8 cellular contexts compared by ENCODE assay signal in the genomic region with DNA sequence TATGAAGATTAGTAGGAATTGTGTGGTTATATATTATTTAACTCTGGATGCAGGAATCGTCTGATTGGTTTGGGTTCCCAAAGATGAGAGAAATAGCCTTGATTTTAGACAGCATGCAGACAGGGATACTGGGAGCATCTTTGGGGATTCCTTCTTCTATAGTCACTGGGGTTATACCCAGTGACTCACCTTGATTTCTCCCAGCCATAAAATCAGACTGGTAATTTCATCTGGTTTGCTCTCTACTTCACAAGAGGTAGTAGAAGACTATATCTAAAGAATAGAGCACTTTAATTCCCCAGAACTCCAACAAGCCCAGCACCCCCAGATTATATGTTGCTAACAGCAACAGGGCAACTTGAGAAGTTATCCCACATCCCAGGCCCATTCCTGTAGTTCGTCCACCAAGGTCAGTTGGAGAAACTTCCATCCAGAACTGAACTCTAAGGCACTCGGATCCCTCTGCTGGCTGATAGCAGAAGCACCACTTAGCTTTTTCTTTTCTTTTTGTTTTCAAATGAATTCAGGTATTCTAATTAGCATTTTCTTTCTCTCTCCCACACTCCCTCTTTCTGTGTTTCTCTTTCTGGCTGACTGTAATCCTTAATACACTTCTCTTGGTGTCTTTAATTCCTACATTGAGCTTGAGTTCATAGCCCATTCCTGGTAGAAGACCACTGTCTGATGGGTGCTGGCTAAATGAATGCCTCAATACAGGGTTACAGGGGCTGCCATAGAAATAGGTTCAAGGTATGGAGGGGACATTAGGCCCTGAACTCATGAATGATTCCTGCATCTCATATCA. TPM values are rescaled to one million over a fixed set of nuclear protein-coding genes. Genes with fewer than 3 reads are reported as not detected.
A peak's percentile ranks its signal among the peaks of the same experiment; 100 is the strongest.
DNase-seq lines count a peak whose midpoint lies in the region; ATAC-seq, FAIRE-seq and TF ChIP-seq lines count a peak whose summit lies in the region.

No MANE protein-coding gene starts in this region.

- H3K4me3 Mint-ChIP-seq in CD4-positive, CD25-positive, alpha-beta regulatory T cell, result peak overlapping the region; percentile 58 to 84 (median 71)

- in situ Hi-C loops in transverse colon (cut with MboI; ENCODE audit: low pct_ligation_motif_present in 1 of 4, low pct_unique_long_range_greater_than_20kb in 1 of 4, low sequenced_read_pairs in 3 of 4), result loop anchor here (5.0 to 25.0 kb wide), 4 partner anchors 105 to 112 kb away; partner anchors contain the start of gene MCM3 (in 1 of the 4)

- peak overlapping the region; percentile 29 for H3K4me3 ChIP-seq in CD4-positive, CD25-positive, alpha-beta regulatory T cell (ENCODE audit: low read depth, low read length)
- H3K4me3 ChIP-seq in LNCaP clone FGC (ENCODE audit: low read depth, low read length) (no peak overlapping the region), SJSA1 (no peak overlapping the region), cardiac fibroblast (replicated peaks in 1 of 2; ENCODE audit: low read depth in 2 of 2, low read length in 2 of 2) (no peak overlapping the region), transverse colon (no peak overlapping the region)

- TF ChIP-seq CTCF in LNCaP clone FGC (IDR thresholded peaks at IDR 0.05; ENCODE audit: control insufficient read depth, extremely low read depth, insufficient read depth) (peak; percentile 76), cardiac fibroblast (IDR thresholded peaks at IDR 0.05; ENCODE audit: low read depth, low read length) (peak; percentile 88), transverse colon (IDR thresholded peaks at IDR 0.05) (peak; percentile 79 to 91 (median 82))

- no peak for TF ChIP-seq POLR2A in transverse colon (IDR thresholded peaks at IDR 0.05)

- peaks cover 16% of the 10 kb centered on the region for H3K36me3 ChIP-seq in CD4-positive, CD25-positive, alpha-beta regulatory T cell (ENCODE audit: control insufficient read depth, insufficient read depth, low read length)
- H3K36me3 ChIP-seq in SJSA1, result no peaks in the 10 kb centered on the region
- peaks cover 0 to 9% (median 2%) of the 10 kb centered on the region in 4 donors for H3K36me3 ChIP-seq in transverse colon

- peaks cover 28 to 68% (median 50%) of the 10 kb centered on the region in 4 donors for H3K4me1 Mint-ChIP-seq in CD4-positive, CD25-positive, alpha-beta regulatory T cell

- intact Hi-C loops in transverse colon (cut with DNase I; ENCODE audit: low total_unique reads), result loop anchor here (2.0 kb wide), 1 partner anchor 113 kb away; no protein-coding TSS in a partner anchor

- ATAC-seq in CD4-positive, CD25-positive, alpha-beta regulatory T cell (ENCODE audit: low read depth in 2 of 2), result peak; percentile 38 to 41

- H3K27ac Mint-ChIP-seq in CD4-positive, CD25-positive, alpha-beta regulatory T cell, result peak overlapping the region; percentile 50 to 93 (median 89)

- FAIRE-seq in GM18507 (lab: Jason Lieb, UNC), result peak; percentile 85

- H3K27me3 Mint-ChIP-seq in CD4-positive, CD25-positive, alpha-beta regulatory T cell, result peaks cover 5% of the 10 kb centered on the region

- peak in 2 of 3 donors; percentile 49 to 66 for DNase-seq in CD4-positive, CD25-positive, alpha-beta regulatory T cell
- DNase-seq in GM18507 (ENCODE audit: extremely low spot score, insufficient read length, low read depth), result no peak
- DNase-seq in LNCaP clone FGC (ENCODE audit: low read depth), result no peak
- peak; percentile 53 to 62 for DNase-seq in SJSA1 (ENCODE audit: low read depth in 1 of 2, low spot score in 2 of 2)
- DNase-seq in cardiac fibroblast (ENCODE audit: low read depth in 2 of 2), result peak; percentile 76 to 79
- DNase-seq in transverse colon, result peak; percentile 42
- no peak for DNase-seq in HK-2 (ENCODE audit: unreplicated experiment)

- H3K36me3 Mint-ChIP-seq in CD4-positive, CD25-positive, alpha-beta regulatory T cell, result peaks cover 17% of the 10 kb centered on the region

- no peak for TF ChIP-seq EP300 in transverse colon (IDR thresholded peaks at IDR 0.05; ENCODE audit: low read depth)

- peaks cover 0 to 2% (median 0%) of the 10 kb centered on the region in 7 donors for H3K9me3 Mint-ChIP-seq in CD4-positive, CD25-positive, alpha-beta regulatory T cell

- 33 to 83% methylated on average over 1 to 3 of the region's 3 CpGs for WGBS in transverse colon (ENCODE audit: low coverage in 1 of 2), 2 donors

- peak overlapping the region; percentile 87 for H3K27ac ChIP-seq in CD4-positive, CD25-positive, alpha-beta regulatory T cell (ENCODE audit: insufficient read depth, low read length, poor library complexity, severe bottlenecking)
- H3K27ac ChIP-seq in SJSA1, result no peak overlapping the region
- peak overlapping the region; percentile 25 for H3K27ac ChIP-seq in layer of hippocampus (ENCODE audit: low read depth, low read length)
- H3K27ac ChIP-seq in transverse colon, result peak overlapping the region; percentile 23 to 68 (median 57)

- peaks cover 52% of the 10 kb centered on the region for H3K4me1 ChIP-seq in CD4-positive, CD25-positive, alpha-beta regulatory T cell (ENCODE audit: control insufficient read depth, insufficient read depth, low read length, poor library complexity, severe bottlenecking)
- peaks cover 3% of the 10 kb centered on the region; the same call in 1 of the 2 replicates for H3K4me1 ChIP-seq in SJSA1 (replicated peaks)
- peaks cover 0 to 64% (median 30%) of the 10 kb centered on the region in 4 donors for H3K4me1 ChIP-seq in transverse colon

- no peaks in the 10 kb centered on the region for H3K27me3 ChIP-seq in CD4-positive, CD25-positive, alpha-beta regulatory T cell (ENCODE audit: control insufficient read depth, insufficient read depth, low read length)
- H3K27me3 ChIP-seq in SJSA1 (replicated peaks), result no peaks in the 10 kb centered on the region
- H3K27me3 ChIP-seq in layer of hippocampus (ENCODE audit: control insufficient read depth, insufficient read depth, low read length), result no peaks in the 10 kb centered on the region
- no peaks in the 10 kb centered on the region for H3K27me3 ChIP-seq in transverse colon

- no peaks in the 10 kb centered on the region for H3K9me3 ChIP-seq in CD4-positive, CD25-positive, alpha-beta regulatory T cell (ENCODE audit: control insufficient read depth in 2 of 2, low read length in 2 of 2)
- H3K9me3 ChIP-seq in SJSA1 (replicated peaks) (no peaks in the 10 kb centered on the region), transverse colon (no peaks in the 10 kb centered on the region)

RNA-seq across cellular contexts. Expression of gene EFHC1, which starts 20.4 kb away (rescaled TPM):
- 4.4 TPM for total RNA-seq in CD4-positive, CD25-positive, alpha-beta regulatory T cell
- 1 to 10 TPM in 2 of 4 donors, under 1 TPM in 1, not detected in 1; 0.32 to 2.1 (median 2.1) TPM for polyA plus RNA-seq in CD4-positive, CD25-positive, alpha-beta regulatory T cell
- total RNA-seq in SJSA1 (2014; rRNA removed; shearing (Covaris generic)), result 15.7 and 15.8 TPM in 2 replicates
- 10 to 100 TPM; 17.1 to 28.4 (median 19.5) TPM for total RNA-seq in transverse colon

RNA-seq across cellular contexts. Expression of gene PAQR8, which starts 37.8 kb away (rescaled TPM):
- 5.4 TPM for total RNA-seq in CD4-positive, CD25-positive, alpha-beta regulatory T cell
- 10 to 100 TPM in 3 of 4 donors, 1 to 10 TPM in 1; 8.6 to 18.5 (median 15.5) TPM for polyA plus RNA-seq in CD4-positive, CD25-positive, alpha-beta regulatory T cell
- 5.8 and 10.0 TPM in 2 replicates for total RNA-seq in SJSA1 (2014; rRNA removed; shearing (Covaris generic))
- total RNA-seq in transverse colon, result 100 to 1,000 TPM in 3 of 4 donors, 10 to 100 TPM in 1; 27.1 to 250 (median 159) TPM

Comparison
In these comparisons a context has a peak if more than half of its experiments do, and no peak if none do; other contexts are left out.
1. DNase-seq: peak in CD4-positive, CD25-positive, alpha-beta regulatory T cell (2 of 3), SJSA1 (2 of 2), cardiac fibroblast (2 of 2) and transverse colon (single experiment); none in GM18507 (single experiment), LNCaP clone FGC (single experiment) and HK-2 (single experiment).
2. Peak in every context shown above with its lines, with median percentiles within 50 percentile points of each other: CTCF ChIP-seq.